10 cellular contexts compared by ENCODE assay signal in genomic region chr12:9674226-9674590, GRCh38. TPM values are rescaled to one million over a fixed set of nuclear protein-coding genes. Genes with fewer than 3 reads are reported as not detected.
DNase-seq lines count a peak whose midpoint lies in the region; ATAC-seq and TF ChIP-seq lines count a peak whose summit lies in the region.
"Had no signal": no experiment of that assay in that cellular context is flagged by ENCODE, and none has a peak within 500 bp of the region (broad histone marks: within the 10 kb centered on the region; RNA-seq: fewer than 3 reads in every experiment).

No MANE protein-coding gene starts in this region.

- H3K9me3 ChIP-seq in KOPT-K1 (ENCODE audit: insufficient read depth, low read length, poor library complexity, severe bottlenecking) (peaks cover 14% of the 10 kb centered on the region), transverse colon (no peaks in the 10 kb centered on the region)
- H3K9me3 ChIP-seq: SJSA1 had no signal

- DNase-seq in Right ventricle myocardium superior (no peak), left ventricle myocardium superior (no peak), transverse colon (peak; percentile 44), NCI-H2107 (lab: John Stamatoyannopoulos, UW) (no peak), GF-D8 (lab: John Stamatoyannopoulos, UW) (no peak), dermis blood vessel endothelial cell (no peak)
- peak; percentile 61 for DNase-seq in central memory CD4-positive, alpha-beta T cell

- no peaks in the 10 kb centered on the region for H3K27me3 ChIP-seq in transverse colon
- H3K27me3 ChIP-seq: SJSA1 had no signal

- intact Hi-C loops in Right ventricle myocardium superior (cut with DNase I): no loop called here
- intact Hi-C loops in left ventricle myocardium superior (cut with micrococcal nuclease): no loop called here
- intact Hi-C loops in transverse colon (cut with DNase I; ENCODE audit: low total_unique reads): no loop called here

- H3K4me3 ChIP-seq in transverse colon: no peak overlapping the region
- H3K4me3 ChIP-seq: SJSA1 had no signal

- TF ChIP-seq EP300 in transverse colon (IDR thresholded peaks at IDR 0.05; ENCODE audit: low read depth): no peak

- in situ Hi-C loops in transverse colon (cut with MboI; ENCODE audit: low pct_ligation_motif_present in 1 of 4, low pct_unique_long_range_greater_than_20kb in 1 of 4, low sequenced_read_pairs in 3 of 4): no loop called here

- H3K27ac ChIP-seq in KOPT-K1 (ENCODE audit: low read depth, low read length, poor library complexity, severe bottlenecking) (peak overlapping the region; percentile 77), transverse colon (peak overlapping the region in 3 of 4 donors; percentile 36 to 67 (median 55))
- H3K27ac ChIP-seq: C4-2B had no signal

- TF ChIP-seq POLR2A in transverse colon (IDR thresholded peaks at IDR 0.05): peak; percentile 7

- peak; percentile 29 for ATAC-seq in Right ventricle myocardium superior (ENCODE audit: poor library complexity)
- no peak for ATAC-seq in left ventricle myocardium superior

- no peak for TF ChIP-seq CTCF in transverse colon (IDR thresholded peaks at IDR 0.05)

- no peaks in the 10 kb centered on the region for H3K36me3 ChIP-seq in KOPT-K1 (ENCODE audit: insufficient read depth, low read length)
- no peaks in the 10 kb centered on the region for H3K36me3 ChIP-seq in transverse colon

- peaks cover 0 to 9% (median 0%) of the 10 kb centered on the region in 4 donors for H3K4me1 ChIP-seq in transverse colon

- 67% methylated on average over 2 of the region's 2 CpGs; no CpG with 5 or more reads in 1 of the 2 donors for WGBS in transverse colon (ENCODE audit: low coverage in 1 of 2), 2 donors

RNA-seq across cellular contexts. Expression of gene CLEC2D, which starts 4.7 kb away (rescaled TPM):
- 4.5 TPM for total RNA-seq in Right ventricle myocardium superior
- total RNA-seq in left ventricle myocardium superior: 4.2 TPM
- total RNA-seq in transverse colon: 10 to 100 TPM in 2 of 4 donors, 1 to 10 TPM in 2; 5.4 to 23.3 (median 9.3) TPM
- total RNA-seq in dermis blood vessel endothelial cell: 1.2 and 2.4 TPM in 2 replicates

RNA-seq across cellular contexts. Expression of gene CLECL1, which starts 58.7 kb away (rescaled TPM):
- not detected for total RNA-seq in Right ventricle myocardium superior
- total RNA-seq in left ventricle myocardium superior: not detected
- total RNA-seq in transverse colon: 1 to 10 TPM in 1 of 4 donors, not detected in 3; 2.7 TPM
- not detected in 2 replicates for total RNA-seq in dermis blood vessel endothelial cell
- total RNA-seq: SJSA1 had no signal

Comparison
In these comparisons a context has a peak if more than half of its experiments do, and no peak if none do; other contexts are left out.
1. DNase-seq: peak in central memory CD4-positive, alpha-beta T cell (single experiment) and transverse colon (single experiment); none in Right ventricle myocardium superior (single experiment), left ventricle myocardium superior (single experiment), NCI-H2107 (single experiment), GF-D8 (single experiment) and dermis blood vessel endothelial cell (single experiment).